Comparison of ENCODE assay signal across 18 cellular contexts in genomic region chr1:101496109-101496508, GRCh38.
DNase-seq lines count a peak whose midpoint lies in the region; ATAC-seq and TF ChIP-seq lines count a peak whose summit lies in the region.
"Had no signal": no experiment of that assay in that cellular context is flagged by ENCODE, and none has a peak within 500 bp of the region (broad histone marks: within the 10 kb centered on the region; RNA-seq: fewer than 3 reads in every experiment).

No MANE protein-coding gene starts in this region.

- no peak overlapping the region for H3K27ac Mint-ChIP-seq in activated T-cell treated with anti-CD3 and anti-CD28 coated beads, Interleukin-2, amount 50 U/mL, for 24 hours
- H3K27ac Mint-ChIP-seq: CD14-positive monocyte, H9 had no signal

- no peaks in the 10 kb centered on the region for H3K9me3 ChIP-seq in DND-41 (ENCODE audit: insufficient read depth, low read length, severe bottlenecking)

- peak; percentile 7 for DNase-seq in activated T-cell treated with anti-CD3 and anti-CD28 coated beads for 48 hours (ENCODE audit: low read depth)
- DNase-seq in activated T-cell treated with anti-CD3 and anti-CD28 coated beads, Interleukin-2, amount 50 U/mL, for 24 hours = no peak
- DNase-seq in DND-41 = no peak
- peak; percentile 32 for DNase-seq in HT1080 (ENCODE audit: low read depth)
- peak; percentile 55 for DNase-seq in epithelial cell of prostate (ENCODE audit: low read depth, low spot score)
- no peak for DNase-seq in NCI-H2081 treated with DMSO at 0.1 percent for 48 hours (lab: John Stamatoyannopoulos, UW)
- DNase-seq in UCSD-AML1 (lab: John Stamatoyannopoulos, UW; ENCODE audit: unreplicated experiment) = no peak
- DNase-seq: ACHN, AML-193, DMS 273 treated with DMSO at 0.1 percent for 48 hours, H9, MM.1S, NCI-H1092 treated with DMSO at 0.1 percent for 48 hours, NCI-H1694, NCI-H2107, NCI-H69, SHP77 treated with DMSO at 0.1 percent for 48 hours had no signal

- no peaks in the 10 kb centered on the region for H3K27me3 Mint-ChIP-seq in activated T-cell treated with anti-CD3 and anti-CD28 coated beads, Interleukin-2, amount 50 U/mL, for 24 hours

- no peaks in the 10 kb centered on the region for H3K27me3 ChIP-seq in DND-41 (ENCODE audit: insufficient read depth, low read length, poor library complexity)

- H3K4me1 Mint-ChIP-seq in activated T-cell treated with anti-CD3 and anti-CD28 coated beads, Interleukin-2, amount 50 U/mL, for 24 hours (ENCODE audit: low read depth) = no peaks in the 10 kb centered on the region
- H3K4me1 Mint-ChIP-seq: CD14-positive monocyte had no signal

- no peaks in the 10 kb centered on the region for H3K36me3 ChIP-seq in DND-41 (ENCODE audit: insufficient read depth, low read length)

- no peak overlapping the region for H3K4me3 Mint-ChIP-seq in activated T-cell treated with anti-CD3 and anti-CD28 coated beads, Interleukin-2, amount 50 U/mL, for 24 hours
- H3K4me3 Mint-ChIP-seq: CD14-positive monocyte, H9 had no signal

- no peaks in the 10 kb centered on the region for H4K20me1 ChIP-seq in DND-41 (ENCODE audit: insufficient read depth, low read length)

- H3K9me3 Mint-ChIP-seq in activated T-cell treated with anti-CD3 and anti-CD28 coated beads, Interleukin-2, amount 50 U/mL, for 24 hours = no peaks in the 10 kb centered on the region

- H3K79me2 ChIP-seq in DND-41 (ENCODE audit: insufficient read depth, low read length) = no peaks in the 10 kb centered on the region

- H3K4me3 ChIP-seq in DND-41 (ENCODE audit: low read depth in 1 of 2, low read length in 2 of 2) = no peak overlapping the region

- H3K9ac ChIP-seq in DND-41 (ENCODE audit: low read depth, low read length) = no peak overlapping the region

- ATAC-seq in DND-41 (ENCODE audit: insufficient read depth, low read depth) = peak; percentile 55; the same call in 2 of the 3 replicates

- no peak overlapping the region for H3K4me2 ChIP-seq in DND-41 (ENCODE audit: insufficient read depth, low read length)

- H3K4me1 ChIP-seq in DND-41 (ENCODE audit: insufficient read depth, low read length) = no peaks in the 10 kb centered on the region

- H2AFZ ChIP-seq in DND-41 (ENCODE audit: low read depth, low read length) = no peak overlapping the region

- H3K27ac ChIP-seq in DND-41 (ENCODE audit: low read length) (no peak overlapping the region), epithelial cell of prostate (peak overlapping the region; percentile 45)

- H3K36me3 Mint-ChIP-seq in activated T-cell treated with anti-CD3 and anti-CD28 coated beads, Interleukin-2, amount 50 U/mL, for 24 hours (ENCODE audit: low read depth) = no peaks in the 10 kb centered on the region
- H3K36me3 Mint-ChIP-seq: CD14-positive monocyte had no signal

- no peak for TF ChIP-seq CTCF in DND-41 (IDR thresholded peaks at IDR 0.05; ENCODE audit: borderline replicate concordance, extremely low read depth, low read length, poor library complexity, severe bottlenecking)

Comparison
In these comparisons a context has a peak if more than half of its experiments do, and no peak if none do; other contexts are left out.
1. DNase-seq: peak in activated T-cell treated with anti-CD3 and anti-CD28 coated beads for 48 hours (single experiment), HT1080 (single experiment) and epithelial cell of prostate (single experiment); none in activated T-cell treated with anti-CD3 and anti-CD28 coated beads, Interleukin-2, amount 50 U/mL, for 24 hours (single experiment), DND-41 (single experiment), NCI-H2081 treated with DMSO at 0.1 percent for 48 hours (single experiment) and UCSD-AML1 (single experiment).